ENCODE assay signal across 1 cellular context in genomic region chr2:112482309-112483046, GRCh38.
TF ChIP-seq lines count a peak whose summit lies in the region.

No MANE protein-coding gene starts in this region.

TF ChIP-seq in HepG2, 621 proteins besides CTCF, POLR2A, EP300 and RAD21 (continued from another document and continues in another):
- TF ChIP-seq SP1 (IDR thresholded peaks at IDR 0.05) (no peak), SP1 (CRISPR knock-in tag; IDR thresholded peaks at IDR 0.05) (no peak), ZFAT (CRISPR knock-in tag; conservative IDR thresholded peaks at IDR 0.05) (no peak), ZNF260 (CRISPR knock-in tag; IDR thresholded peaks at IDR 0.05; ENCODE audit: borderline replicate concordance, low read depth) (no peak), ZNF121 (CRISPR knock-in tag; IDR thresholded peaks at IDR 0.05) (no peak), ZXDC (CRISPR knock-in tag; IDR thresholded peaks at IDR 0.05) (0 out of 2 replicates have a peak, but pooled peaks have one; percentile 37), DRAP1 (CRISPR knock-in tag; IDR thresholded peaks at IDR 0.05) (peak; percentile 14; the same call in 1 of the 2 replicates), ETV5 (CRISPR knock-in tag; IDR thresholded peaks at IDR 0.05; ENCODE audit: borderline replicate concordance) (no peak), PHF8 (CRISPR knock-in tag; IDR thresholded peaks at IDR 0.05) (peak; percentile 62), ZNF83 (CRISPR knock-in tag; IDR thresholded peaks at IDR 0.05; ENCODE audit: borderline replicate concordance) (no peak), DR1 (CRISPR knock-in tag; IDR thresholded peaks at IDR 0.05) (peak; percentile 56; the same call in 1 of the 2 replicates), MAFK (conservative IDR thresholded peaks at IDR 0.05 in 1 of 2, IDR thresholded peaks at IDR 0.05 in 1 of 2; ENCODE audit: low read length in 2 of 2) (no peak), ZMYM2 (CRISPR knock-in tag; IDR thresholded peaks at IDR 0.05) (no peak), ZFX (CRISPR knock-in tag; IDR thresholded peaks at IDR 0.05; ENCODE audit: low read depth) (peak; percentile 58; the same call in 1 of the 2 replicates), POGK (CRISPR knock-in tag; conservative IDR thresholded peaks at IDR 0.05) (peak; percentile 45; the same call in 1 of the 2 replicates), MLX (CRISPR knock-in tag; IDR thresholded peaks at IDR 0.05) (peak; percentile 20; the same call in 1 of the 2 replicates), THAP7 (CRISPR knock-in tag; IDR thresholded peaks at IDR 0.05) (0 out of 2 replicates have a peak, but pooled peaks have one; percentile 34), ZNF747 (CRISPR knock-in tag; IDR thresholded peaks at IDR 0.05; ENCODE audit: borderline replicate concordance) (no peak), ATF7-NPFF (CRISPR knock-in tag; IDR thresholded peaks at IDR 0.05; ENCODE audit: low read depth) (no peak), ETV6 (CRISPR knock-in tag; conservative IDR thresholded peaks at IDR 0.05) (0 out of 2 replicates have a peak, but pooled peaks have one; percentile 3), ATF1 (CRISPR knock-in tag; IDR thresholded peaks at IDR 0.05) (no peak), RBFOX2 (IDR thresholded peaks at IDR 0.05; ENCODE audit: low read depth, low read length) (peak; percentile 69), ARID2 (CRISPR knock-in tag; IDR thresholded peaks at IDR 0.05; ENCODE audit: borderline replicate concordance) (0 out of 2 replicates have a peak, but pooled peaks have one; percentile 23), ZNF10 (CRISPR knock-in tag; IDR thresholded peaks at IDR 0.05; ENCODE audit: borderline replicate concordance, low read depth) (no peak), KMT2A (CRISPR knock-in tag; IDR thresholded peaks at IDR 0.05) (peak; percentile 78), TCF12 (IDR thresholded peaks at IDR 0.05) (no peak), TCF12 (CRISPR knock-in tag; IDR thresholded peaks at IDR 0.05) (peak; percentile 58), SNAPC5 (CRISPR knock-in tag; IDR thresholded peaks at IDR 0.05; ENCODE audit: borderline replicate concordance) (0 out of 2 replicates have a peak, but pooled peaks have one; percentile 7), ZNF326 (CRISPR knock-in tag; IDR thresholded peaks at IDR 0.05; ENCODE audit: borderline replicate concordance) (no peak), ZNF788 (CRISPR knock-in tag; IDR thresholded peaks at IDR 0.05; ENCODE audit: borderline replicate concordance) (peak; percentile 9; the same call in 1 of the 2 replicates), NKX3-1 (CRISPR knock-in tag; IDR thresholded peaks at IDR 0.05) (peak; percentile 72; the same call in 1 of the 2 replicates), SALL2 (CRISPR knock-in tag; IDR thresholded peaks at IDR 0.05) (0 out of 2 replicates have a peak, but pooled peaks have one; percentile 56), PITX1 (CRISPR knock-in tag; IDR thresholded peaks at IDR 0.05) (no peak), MXD1 (CRISPR knock-in tag; IDR thresholded peaks at IDR 0.05) (peak; percentile 1; the same call in 1 of the 2 replicates), AGO2 (optimal IDR thresholded peaks at IDR 0.05; ENCODE audit: low read depth, low read length) (peak; percentile 74), FUBP1 (CRISPR knock-in tag; IDR thresholded peaks at IDR 0.05; ENCODE audit: borderline replicate concordance) (no peak), ZBTB21 (CRISPR knock-in tag; IDR thresholded peaks at IDR 0.05) (no peak), BRD4 (CRISPR knock-in tag; IDR thresholded peaks at IDR 0.05) (no peak), GATA4 (IDR thresholded peaks at IDR 0.05; ENCODE audit: borderline replicate concordance, low read depth) (no peak), GATAD1 (CRISPR knock-in tag; IDR thresholded peaks at IDR 0.05) (0 out of 2 replicates have a peak, but pooled peaks have one; percentile 19), ZNF574 (CRISPR knock-in tag; IDR thresholded peaks at IDR 0.05) (peak; percentile 66; the same call in 1 of the 2 replicates), ZNF546 (CRISPR knock-in tag; conservative IDR thresholded peaks at IDR 0.05) (peak; percentile 28; the same call in 1 of the 2 replicates), MED1 (CRISPR knock-in tag; IDR thresholded peaks at IDR 0.05) (no peak), KDM2A (CRISPR knock-in tag; IDR thresholded peaks at IDR 0.05; ENCODE audit: borderline replicate concordance, low read depth) (peak; percentile 46; the same call in 1 of the 2 replicates), ZSCAN12 (CRISPR knock-in tag; IDR thresholded peaks at IDR 0.05) (0 out of 2 replicates have a peak, but pooled peaks have one; percentile 16), CSRNP1 (CRISPR knock-in tag; IDR thresholded peaks at IDR 0.05) (no peak), PRDM10 (CRISPR knock-in tag; IDR thresholded peaks at IDR 0.05; ENCODE audit: low read depth) (0 out of 2 replicates have a peak, but pooled peaks have one; percentile 7), ZNF768 (CRISPR knock-in tag; IDR thresholded peaks at IDR 0.05) (peak; percentile 43; the same call in 1 of the 2 replicates)
